8 cellular contexts compared by ENCODE assay signal in genomic region chr17:74212913-74213791, GRCh38. TPM values are rescaled to one million over a fixed set of nuclear protein-coding genes. Genes with fewer than 3 reads are reported as not detected.
DNase-seq lines count a peak whose midpoint lies in the region; ATAC-seq and TF ChIP-seq lines count a peak whose summit lies in the region.

TTYH2 (plus strand) TSS chr17:74213571; CDS start chr17:74213588, 17 bp downstream.

- H3K36me3 ChIP-seq in DOHH2 (ENCODE audit: control insufficient read depth, low read length) (peaks cover 33% of the 10 kb centered on the region), Karpas-422 (ENCODE audit: insufficient read depth, low read length) (peaks cover 16% of the 10 kb centered on the region; the same call in 1 of the 2 replicates), neural cell (ENCODE audit: insufficient read depth, low read length) (no peaks in the 10 kb centered on the region)

- H3K9me2 ChIP-seq in DOHH2 (replicated peaks; ENCODE audit: control insufficient read depth, low read length): no peaks in the 10 kb centered on the region
- no peaks in the 10 kb centered on the region for H3K9me2 ChIP-seq in Karpas-422 (replicated peaks; ENCODE audit: insufficient read depth, low read length)
- no peaks in the 10 kb centered on the region for H3K9me2 ChIP-seq in neural cell (ENCODE audit: insufficient read depth, low read length)

- H3K27me3 ChIP-seq in DOHH2 (ENCODE audit: control insufficient read depth, low read length) (no peaks in the 10 kb centered on the region), Karpas-422 (ENCODE audit: low read length) (no peaks in the 10 kb centered on the region), neural cell (ENCODE audit: insufficient read depth, low read depth, low read length) (peaks cover 32% of the 10 kb centered on the region)

- H3K9ac ChIP-seq in Karpas-422 (ENCODE audit: low read length): peak within 1 kb of the TSS; percentile 53
- no peak within 1 kb of the TSS for H3K9ac ChIP-seq in neural cell (ENCODE audit: low read length)

- TF ChIP-seq RAD21 in neural cell (conservative IDR thresholded peaks at IDR 0.05): no peak

- DNase-seq in Karpas-422 (peak; percentile 81), SHP77 (lab: John Stamatoyannopoulos, UW) (peak; percentile 76 to 89), fibroblast of the conjunctiva (ENCODE audit: low read depth) (peak; percentile 78), stromal cell of bone marrow (ENCODE audit: low read depth) (peak; percentile 81)
- peak; percentile 70 for DNase-seq in activated effector memory CD4-positive, alpha-beta T cell treated with Interleukin-2 at 50 U/mL for 16 hours

- peak within 1 kb of the TSS; percentile 86 for H3K27ac ChIP-seq in DOHH2 (ENCODE audit: low read depth, low read length)
- H3K27ac ChIP-seq in Karpas-422 (ENCODE audit: low read length): peak within 1 kb of the TSS; percentile 34; the same call in 1 of the 2 replicates
- no peak within 1 kb of the TSS for H3K27ac ChIP-seq in neural cell (ENCODE audit: low read length)

- H3K9me3 ChIP-seq in DOHH2 (ENCODE audit: control insufficient read depth, insufficient read depth, low read length) (no peaks in the 10 kb centered on the region), Karpas-422 (ENCODE audit: low read length) (no peaks in the 10 kb centered on the region), neural cell (ENCODE audit: low read length) (no peaks in the 10 kb centered on the region)

- peak; percentile 59 for ATAC-seq in GM21786 (IDR thresholded peaks at IDR 0.05; ENCODE audit: unreplicated experiment)

- H3F3A ChIP-seq in DOHH2 (ENCODE audit: control insufficient read depth, insufficient read depth) (peaks cover 45% of the 10 kb centered on the region), neural cell (ENCODE audit: insufficient read depth, low read length, poor library complexity, severe bottlenecking) (no peaks in the 10 kb centered on the region)

- peak within 1 kb of the TSS; percentile 74 for H3K4me3 ChIP-seq in DOHH2 (ENCODE audit: low read length)
- H3K4me3 ChIP-seq in Karpas-422 (ENCODE audit: low read length): peak within 1 kb of the TSS; percentile 50; the same call in 1 of the 2 replicates
- peak within 1 kb of the TSS; percentile 56 for H3K4me3 ChIP-seq in neural cell (ENCODE audit: low read length)

- H4K20me1 ChIP-seq in DOHH2 (ENCODE audit: control insufficient read depth, insufficient read depth, low read depth, low read length) (peaks cover 3% of the 10 kb centered on the region), Karpas-422 (ENCODE audit: insufficient read depth, low read depth, low read length) (peaks cover 26% of the 10 kb centered on the region; the same call in 1 of the 2 replicates), neural cell (ENCODE audit: insufficient read depth) (no peaks in the 10 kb centered on the region)

- H3K4me1 ChIP-seq in DOHH2 (ENCODE audit: control insufficient read depth, low read length): peaks cover 80% of the 10 kb centered on the region
- peaks cover 21% of the 10 kb centered on the region for H3K4me1 ChIP-seq in Karpas-422 (ENCODE audit: low read length)

- H3K79me2 ChIP-seq in DOHH2 (ENCODE audit: control insufficient read depth, low read length) (peaks cover 13% of the 10 kb centered on the region), Karpas-422 (ENCODE audit: low read length) (no peaks in the 10 kb centered on the region), neural cell (replicated peaks; ENCODE audit: insufficient read depth, low read length) (no peaks in the 10 kb centered on the region)

- H3K4me2 ChIP-seq in DOHH2 (ENCODE audit: low read length) (peak within 1 kb of the TSS; percentile 94), Karpas-422 (ENCODE audit: low read depth, low read length, poor library complexity, severe bottlenecking) (peak within 1 kb of the TSS; percentile 64), neural cell (ENCODE audit: low read length) (no peak within 1 kb of the TSS)

- H2AFZ ChIP-seq in Karpas-422 (ENCODE audit: low read length) (peak within 1 kb of the TSS; percentile 81; the same call in 1 of the 2 replicates), neural cell (ENCODE audit: low read depth, low read length) (no peak within 1 kb of the TSS)

- no peak for TF ChIP-seq EP300 in neural cell (conservative IDR thresholded peaks at IDR 0.05; ENCODE audit: poor library complexity, severe bottlenecking)

- peak; percentile 43 for TF ChIP-seq CTCF in DOHH2 (IDR thresholded peaks at IDR 0.05; ENCODE audit: low read depth, low read length, poor library complexity, severe bottlenecking)
- no peak for TF ChIP-seq CTCF in neural cell (IDR thresholded peaks at IDR 0.05; ENCODE audit: poor library complexity, severe bottlenecking)

TF ChIP-seq in neural cell, 6 proteins besides CTCF, POLR2A, EP300 and RAD21:
- TF ChIP-seq POLR2AphosphoS5 (IDR thresholded peaks at IDR 0.05) (no peak), EZH2 (IDR thresholded peaks at IDR 0.05; ENCODE audit: borderline replicate concordance, insufficient read depth, low read length, poor library complexity, severe bottlenecking) (no peak), TAF1 (IDR thresholded peaks at IDR 0.05; ENCODE audit: low read depth) (no peak), SMC3 (conservative IDR thresholded peaks at IDR 0.05; ENCODE audit: poor library complexity) (no peak), REST (IDR thresholded peaks at IDR 0.05; ENCODE audit: borderline replicate concordance) (no peak), MXI1 (conservative IDR thresholded peaks at IDR 0.05; ENCODE audit: poor library complexity, severe bottlenecking) (no peak)

RNA-seq across cellular contexts. Expression of gene TTYH2, which starts in this region (rescaled TPM):
- total RNA-seq in Karpas-422 (2014; rRNA removed; shearing (Covaris generic); ENCODE audit: low replicate concordance): 1.1 TPM in 1 of 2 replicates, not detected in the other
- polyA plus RNA-seq in neural cell: 0.40 and 2.5 TPM in 2 replicates
- polyA minus RNA-seq in neural cell: 0.46 and 2.7 TPM in 2 replicates
